17 cellular contexts compared by ENCODE assay signal in the genomic region with DNA sequence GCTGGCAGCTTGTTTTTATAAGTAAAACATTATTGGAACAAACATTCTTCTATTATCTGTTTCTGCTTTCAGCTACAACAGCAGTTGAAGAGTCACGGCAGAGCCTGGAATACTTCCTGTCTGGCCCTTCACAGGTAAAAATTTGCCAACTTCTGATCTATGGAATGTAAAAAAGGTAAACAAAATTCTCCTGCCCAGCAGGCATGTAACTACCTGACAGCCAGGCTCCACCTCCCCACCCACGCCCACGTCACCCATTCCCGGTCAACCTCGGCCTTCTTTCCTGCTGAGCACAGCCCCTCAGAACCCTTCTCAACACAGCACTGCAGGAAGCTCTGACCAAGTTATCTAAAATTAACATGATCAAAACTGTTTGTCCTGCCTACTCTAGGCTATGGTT.
DNase-seq lines count a peak whose midpoint lies in the region; ATAC-seq, FAIRE-seq and TF ChIP-seq lines count a peak whose summit lies in the region.
"Had no signal": no experiment of that assay in that cellular context is flagged by ENCODE, and none has a peak within 500 bp of the region (broad histone marks: within the 10 kb centered on the region; RNA-seq: fewer than 3 reads in every experiment).

No MANE protein-coding gene starts in this region.

- H2AFZ ChIP-seq in K562 (ENCODE audit: low read depth, low read length): no peak overlapping the region

- no peaks in the 10 kb centered on the region for H3K9me1 ChIP-seq in K562 (ENCODE audit: control insufficient read depth, insufficient read depth, low read length)

- ATAC-seq in K562 (no peak), lung (ENCODE audit: insufficient read depth, low FRiP score) (peak; percentile 62)
- ATAC-seq: A549 had no signal

- no peak overlapping the region for H3K4me3 ChIP-seq in K562
- H3K4me3 ChIP-seq in lung: no peak overlapping the region
- no peak overlapping the region for H3K4me3 ChIP-seq in thyroid gland (replicated peaks in 1 of 3)
- H3K4me3 ChIP-seq in esophagus squamous epithelium: no peak overlapping the region
- H3K4me3 ChIP-seq: A549, cardiac muscle cell, smooth muscle cell had no signal

- intact Hi-C loops in K562 (cut with micrococcal nuclease): no loop called here
- intact Hi-C loops in thyroid gland (cut with DNase I): no loop called here
- intact Hi-C loops in esophagus squamous epithelium (cut with DNase I): no loop called here

- H3K9me3 ChIP-seq in K562 (replicated peaks; ENCODE audit: control insufficient read depth, insufficient read depth, low read depth, low read length) (no peaks in the 10 kb centered on the region), lung (ENCODE audit: control insufficient read depth in 2 of 2, insufficient read depth in 1 of 2, low read length in 1 of 2) (no peaks in the 10 kb centered on the region), thyroid gland (no peaks in the 10 kb centered on the region), esophagus squamous epithelium (peaks cover 0 to 21% (median 3%) of the 10 kb centered on the region in 3 donors)
- H3K9me3 ChIP-seq: A549 had no signal

- no peaks in the 10 kb centered on the region for H3K36me3 ChIP-seq in K562 (ENCODE audit: control insufficient read depth, insufficient read depth, low read length)
- no peaks in the 10 kb centered on the region for H3K36me3 ChIP-seq in lung (ENCODE audit: control insufficient read depth in 2 of 2, insufficient read depth in 2 of 2, low read length in 2 of 2)
- H3K36me3 ChIP-seq in thyroid gland: no peaks in the 10 kb centered on the region
- no peaks in the 10 kb centered on the region for H3K36me3 ChIP-seq in esophagus squamous epithelium
- H3K36me3 ChIP-seq: cardiac muscle cell had no signal

- in situ Hi-C loops in K562 (cut with MboI): no loop called here

- POLR2A ChIA-PET in K562 (lab: Yijun Ruan, JAX): interaction anchor here (0.7 to 0.8 kb wide), 2 partner anchors 27 to 29 kb away, joined by 3 to 5 read pairs; no protein-coding TSS in a partner anchor

- WGBS in K562 (ENCODE audit: insufficient coverage, low coverage, missing lambda C conversion rate): 2% methylated on average over 5 of the region's 5 CpGs
- 60 to 80% methylated on average over 5 of the region's 5 CpGs for WGBS in lung, 2 donors
- WGBS in thyroid gland, 2 donors: 33 to 36% methylated on average over 5 of the region's 5 CpGs
- WGBS in esophagus squamous epithelium, 2 donors: 41 to 53% methylated on average over 5 of the region's 5 CpGs

- no peak overlapping the region for H3K4me2 ChIP-seq in K562 (ENCODE audit: insufficient read depth, low read length)
- H3K4me2 ChIP-seq: A549, smooth muscle cell had no signal

- no peaks in the 10 kb centered on the region for H3K4me1 ChIP-seq in K562 (replicated peaks in 1 of 2; ENCODE audit: control insufficient read depth in 2 of 2, insufficient read depth in 2 of 2, low read length in 2 of 2)
- H3K4me1 ChIP-seq in lung (ENCODE audit: control insufficient read depth in 2 of 2, insufficient read depth in 2 of 2, low read length in 2 of 2): peaks cover 0 to 9% of the 10 kb centered on the region in 2 donors
- H3K4me1 ChIP-seq in thyroid gland: peaks cover 9 to 43% of the 10 kb centered on the region in 2 donors
- peaks cover 3 to 28% (median 6%) of the 10 kb centered on the region in 3 donors for H3K4me1 ChIP-seq in esophagus squamous epithelium
- H3K4me1 ChIP-seq: A549 had no signal

- H4K20me1 ChIP-seq in K562 (replicated peaks; ENCODE audit: control insufficient read depth, insufficient read depth, low read length): no peaks in the 10 kb centered on the region; the same call in 1 of the 2 replicates

- no TSS peak for BruUV-seq in K562 (replicated peaks; lab: Mats Ljungman, UMichigan)

- no peak overlapping the region for H3K9ac ChIP-seq in K562 (ENCODE audit: insufficient read depth in 1 of 2, low read depth in 2 of 2, low read length in 2 of 2)

- no peak for FAIRE-seq in K562 (lab: Jason Lieb, UNC)
- FAIRE-seq: A549, endometrium had no signal

- TF ChIP-seq EP300 in K562 (IDR thresholded peaks at IDR 0.05; ENCODE audit: low read length): no peak

- no peak for TF ChIP-seq CTCF in K562 (IDR thresholded peaks at IDR 0.05 in 2 of 3, conservative IDR thresholded peaks at IDR 0.05 in 1 of 3; ENCODE audit: insufficient read depth in 2 of 3, low read depth in 1 of 3, low read length in 3 of 3)
- TF ChIP-seq CTCF in lung (IDR thresholded peaks at IDR 0.05; ENCODE audit: control extremely low read depth, extremely low read depth): no peak
- TF ChIP-seq CTCF in thyroid gland (IDR thresholded peaks at IDR 0.05): no peak
- TF ChIP-seq CTCF in esophagus squamous epithelium (IDR thresholded peaks at IDR 0.05): no peak

- H3K79me2 ChIP-seq in K562 (ENCODE audit: control insufficient read depth, insufficient read depth, low read length): no peaks in the 10 kb centered on the region

- H3K27me3 ChIP-seq in K562 (ENCODE audit: control insufficient read depth in 2 of 2, insufficient read depth in 2 of 2, low read length in 2 of 2) (peaks cover 8 to 35% of the 10 kb centered on the region in 2 experiments; a peak in 4 of 5 replicates), lung (ENCODE audit: control insufficient read depth, insufficient read depth) (no peaks in the 10 kb centered on the region), thyroid gland (no peaks in the 10 kb centered on the region), esophagus squamous epithelium (peaks cover 0 to 29% (median 0%) of the 10 kb centered on the region in 4 donors)
- H3K27me3 ChIP-seq: cardiac muscle cell had no signal

- TF ChIP-seq POLR2A in K562 (conservative IDR thresholded peaks at IDR 0.05) (no peak), thyroid gland (IDR thresholded peaks at IDR 0.05) (no peak), esophagus squamous epithelium (IDR thresholded peaks at IDR 0.05) (no peak)

- CTCF ChIA-PET in K562 (lab: Yijun Ruan, JAX; ENCODE audit: low intra/inter-chr PET ratio): no interaction called here

- no peak for TF ChIP-seq RAD21 in K562 (CRISPR knock-in tag; conservative IDR thresholded peaks at IDR 0.05 in 1 of 2, IDR thresholded peaks at IDR 0.05 in 1 of 2)

- peak; percentile 2 for DNase-seq in NCI-H510A treated with DMSO at 0.1 percent for 48 hours (lab: John Stamatoyannopoulos, UW)
- no peak for DNase-seq in NCI-H510A (lab: John Stamatoyannopoulos, UW)
- DNase-seq in K562 (ENCODE audit: extremely low read depth in 1 of 4, low spot score in 3 of 4): no peak
- no peak for DNase-seq in lung (ENCODE audit: low spot score)
- DNase-seq in thyroid gland: peak; percentile 70 to 71
- no peak for DNase-seq in activated naive CD4-positive, alpha-beta T cell (lab: John Stamatoyannopoulos, UW)
- no peak for DNase-seq in esophagus squamous epithelium (lab: John Stamatoyannopoulos, UW)
- no peak for DNase-seq in NCI-H1436 (lab: John Stamatoyannopoulos, UW)
- DNase-seq: COR-L47, glutamatergic neuron, HCEC 1CT, left cardiac atrium, NCI-H2227 treated with DMSO at 0.1 percent for 48 hours had no signal

- H3K27ac ChIP-seq in K562 (ENCODE audit: extremely low read depth, low read depth, low read length) (no peak overlapping the region), lung (ENCODE audit: low read depth in 1 of 2, low read length in 1 of 2) (no peak overlapping the region), thyroid gland (peak overlapping the region in 1 of 3 donors; percentile 38), esophagus squamous epithelium (peak overlapping the region in 1 of 4 donors; percentile 47)
- H3K27ac ChIP-seq: A549, cardiac muscle cell had no signal

TF ChIP-seq in K562, 482 proteins besides CTCF, POLR2A, EP300 and RAD21:
- TF ChIP-seq CHD1 (IDR thresholded peaks at IDR 0.05; ENCODE audit: low read length) (no peak), EGR1 (conservative IDR thresholded peaks at IDR 0.05) (0 out of 2 replicates have a peak, but pooled peaks have one; percentile 16)

Comparison
In these comparisons a context has a peak if more than half of its experiments do, and no peak if none do; other contexts are left out.
1. DNase-seq: peak in NCI-H510A treated with DMSO at 0.1 percent for 48 hours (single experiment) and thyroid gland (2 of 2); none in NCI-H510A (single experiment), K562 (0 of 4), lung (single experiment), activated naive CD4-positive, alpha-beta T cell (0 of 4), esophagus squamous epithelium (single experiment) and NCI-H1436 (single experiment).